ENCODE assay signal across 19 cellular contexts in the genomic region with DNA sequence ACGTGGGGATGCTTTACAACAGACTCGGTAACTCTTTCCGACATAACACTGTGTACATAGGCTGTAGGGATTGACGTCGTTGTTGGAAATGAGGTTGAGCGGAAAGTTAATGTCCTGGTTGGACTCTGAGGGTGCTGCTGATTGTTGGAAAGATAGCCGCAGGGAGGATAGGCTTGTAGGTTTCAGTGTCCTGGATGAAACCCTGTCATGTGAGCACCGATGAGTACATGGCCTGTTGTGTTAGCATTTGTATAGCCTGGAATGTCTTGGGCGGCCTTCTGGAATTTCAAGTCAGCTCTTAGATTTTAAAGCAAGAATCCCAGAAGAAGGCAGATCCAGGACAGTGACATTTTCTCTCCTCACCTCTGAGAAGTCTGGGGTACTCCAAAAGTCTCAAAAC.
A peak's percentile ranks its signal among the peaks of the same experiment; 100 is the strongest.
DNase-seq lines count a peak whose midpoint lies in the region; ATAC-seq and TF ChIP-seq lines count a peak whose summit lies in the region.
"Had no signal": no experiment of that assay in that cellular context is flagged by ENCODE, and none has a peak within 500 bp of the region (broad histone marks: within the 10 kb centered on the region; RNA-seq: fewer than 3 reads in every experiment).

No MANE protein-coding gene starts in this region.

- H3K27me3 ChIP-seq in mesenchymal stem cell (ENCODE audit: control insufficient read depth in 1 of 2, insufficient read depth in 1 of 2, low read length in 2 of 2) = no peaks in the 10 kb centered on the region
- no peaks in the 10 kb centered on the region for H3K27me3 ChIP-seq in upper lobe of right lung
- H3K27me3 ChIP-seq: right atrium auricular region, SJSA1, thyroid gland had no signal

- H3K4me1 ChIP-seq in mesenchymal stem cell (ENCODE audit: control insufficient read depth, insufficient read depth, low read depth, low read length) (peaks cover 1% of the 10 kb centered on the region), upper lobe of right lung (peaks cover 9% of the 10 kb centered on the region)
- H3K4me1 ChIP-seq: SJSA1 had no signal

- no peak overlapping the region for H2BK12ac ChIP-seq in mesenchymal stem cell (ENCODE audit: low read length in 2 of 2)

- no peak overlapping the region for H3K9ac ChIP-seq in mesenchymal stem cell (ENCODE audit: low read length)

- no peak for DNase-seq in activated T-cell treated with anti-CD3 and anti-CD28 coated beads, Interleukin-2, amount 50 U/mL, for 24 hours
- no peak for DNase-seq in activated T-cell treated with anti-CD3 and anti-CD28 coated beads, Interleukin-2, amount 50 U/mL, for 48 hours
- peak; percentile 78 for DNase-seq in mesenchymal stem cell
- DNase-seq in upper lobe of right lung = no peak
- DNase-seq in kidney glomerular epithelial cell (lab: John Stamatoyannopoulos, UW) = no peak
- DNase-seq in NCI-H2196 treated with DMSO at 0.1 percent for 48 hours (lab: John Stamatoyannopoulos, UW; ENCODE audit: unreplicated experiment) = no peak
- no peak for DNase-seq in stimulated activated CD4-positive, alpha-beta T cell treated with anti-CD3 and anti-CD28 coated beads, Interleukin-12 subunit alpha, Interleukin-12 subunit beta, amount 100 ng/mL, for 4 hours
- DNase-seq: 8988T; activated gamma-delta T cell treated with Interleukin-2 at 50 U/mL for 16 hours; GDM1; naive B cell; NCI-H1105 treated with DMSO at 0.1 percent for 48 hours; NCI-H2227 treated with DMSO at 0.1 percent for 48 hours; stimulated activated CD4-positive, alpha-beta T cell treated with anti-CD3 and anti-CD28 coated beads, Interleukin-2, amount 100 ng/mL, for 48 hours; thyroid gland had no signal

- H2BK120ac ChIP-seq in mesenchymal stem cell (ENCODE audit: low read depth, low read length) = no peak overlapping the region

- H3K79me1 ChIP-seq in mesenchymal stem cell (replicated peaks; ENCODE audit: low read length, poor library complexity, severe bottlenecking) = peaks cover 31% of the 10 kb centered on the region

- no peak overlapping the region for H3K4me2 ChIP-seq in mesenchymal stem cell (ENCODE audit: low read length, poor library complexity, severe bottlenecking)

- no peaks in the 10 kb centered on the region for H3K9me3 Mint-ChIP-seq in activated T-cell treated with anti-CD3 and anti-CD28 coated beads, Interleukin-2, amount 50 U/mL, for 24 hours
- H3K9me3 Mint-ChIP-seq in dendritic cell treated with granulocyte-macrophage colony-stimulating factor and Interleukin-4, amounts not matched to agents 40 ng/mL and 50 ng/mL, for 4 days = no peaks in the 10 kb centered on the region
- H3K9me3 Mint-ChIP-seq: naive B cell had no signal

- peaks cover 45% of the 10 kb centered on the region for H3K36me3 Mint-ChIP-seq in activated T-cell treated with anti-CD3 and anti-CD28 coated beads, Interleukin-2, amount 50 U/mL, for 24 hours (ENCODE audit: low read depth)
- H3K36me3 Mint-ChIP-seq in dendritic cell treated with granulocyte-macrophage colony-stimulating factor and Interleukin-4, amounts not matched to agents 40 ng/mL and 50 ng/mL, for 4 days (ENCODE audit: low read depth) = peaks cover 73% of the 10 kb centered on the region

- H3K36me3 ChIP-seq in mesenchymal stem cell (ENCODE audit: control insufficient read depth in 1 of 2, insufficient read depth in 2 of 2, low read depth in 1 of 2, low read length in 2 of 2) (peaks cover 0 to 20% of the 10 kb centered on the region in 2 experiments), upper lobe of right lung (no peaks in the 10 kb centered on the region)
- H3K36me3 ChIP-seq: right atrium auricular region, SJSA1, thyroid gland had no signal

- TF ChIP-seq CTCF in upper lobe of right lung (IDR thresholded peaks at IDR 0.05) = no peak

- H3K4me3 ChIP-seq in mesenchymal stem cell (ENCODE audit: insufficient read depth in 1 of 2, low read depth in 1 of 2, low read length in 2 of 2) (no peak overlapping the region), upper lobe of right lung (no peak overlapping the region)
- H3K4me3 ChIP-seq: right atrium auricular region, SJSA1, thyroid gland had no signal

- H3K27me3 Mint-ChIP-seq in activated T-cell treated with anti-CD3 and anti-CD28 coated beads, Interleukin-2, amount 50 U/mL, for 24 hours = no peaks in the 10 kb centered on the region
- no peaks in the 10 kb centered on the region for H3K27me3 Mint-ChIP-seq in dendritic cell treated with granulocyte-macrophage colony-stimulating factor and Interleukin-4, amounts not matched to agents 40 ng/mL and 50 ng/mL, for 4 days
- H3K27me3 Mint-ChIP-seq: naive B cell had no signal

- no peak overlapping the region for H3K14ac ChIP-seq in mesenchymal stem cell (ENCODE audit: low read length in 2 of 2)

- H3K4me1 Mint-ChIP-seq in activated T-cell treated with anti-CD3 and anti-CD28 coated beads, Interleukin-2, amount 50 U/mL, for 24 hours (ENCODE audit: low read depth) = peaks cover 15% of the 10 kb centered on the region
- peaks cover 30% of the 10 kb centered on the region for H3K4me1 Mint-ChIP-seq in dendritic cell treated with granulocyte-macrophage colony-stimulating factor and Interleukin-4, amounts not matched to agents 40 ng/mL and 50 ng/mL, for 4 days (ENCODE audit: low read depth)

- H3K4me3 Mint-ChIP-seq in activated T-cell treated with anti-CD3 and anti-CD28 coated beads, Interleukin-2, amount 50 U/mL, for 24 hours = no peak overlapping the region
- H3K4me3 Mint-ChIP-seq in dendritic cell treated with granulocyte-macrophage colony-stimulating factor and Interleukin-4, amounts not matched to agents 40 ng/mL and 50 ng/mL, for 4 days = no peak overlapping the region

- no peak overlapping the region for H4K8ac ChIP-seq in mesenchymal stem cell (ENCODE audit: low read length)

- no peak overlapping the region for H2BK5ac ChIP-seq in mesenchymal stem cell (ENCODE audit: low read depth, low read length, poor library complexity, severe bottlenecking)

- H3K9me3 ChIP-seq in mesenchymal stem cell (ENCODE audit: control insufficient read depth, low read length) = no peaks in the 10 kb centered on the region
- H3K9me3 ChIP-seq in upper lobe of right lung = no peaks in the 10 kb centered on the region
- H3K9me3 ChIP-seq: right atrium auricular region, SJSA1, thyroid gland had no signal

- H3K27ac Mint-ChIP-seq in activated T-cell treated with anti-CD3 and anti-CD28 coated beads, Interleukin-2, amount 50 U/mL, for 24 hours = peak overlapping the region; percentile 76
- H3K27ac Mint-ChIP-seq in dendritic cell treated with granulocyte-macrophage colony-stimulating factor and Interleukin-4, amounts not matched to agents 40 ng/mL and 50 ng/mL, for 4 days = peak overlapping the region; percentile 46

- H4K91ac ChIP-seq in mesenchymal stem cell (ENCODE audit: low read length) = no peak overlapping the region

- intact Hi-C loops in dendritic cell treated with granulocyte-macrophage colony-stimulating factor and Interleukin-4, amounts not matched to agents 40 ng/mL and 50 ng/mL, for 4 days (cut with micrococcal nuclease) = loop anchor here (5.0 kb wide), 1 partner anchor 99 kb away; no protein-coding TSS in a partner anchor
- intact Hi-C loops in upper lobe of right lung (cut with DNase I) = no loop called here

- no peak overlapping the region for H2AFZ ChIP-seq in mesenchymal stem cell (ENCODE audit: low read depth, low read length)

- no peak overlapping the region for H3K27ac ChIP-seq in mesenchymal stem cell (ENCODE audit: low read length, poor library complexity, severe bottlenecking)
- no peak overlapping the region for H3K27ac ChIP-seq in upper lobe of right lung
- H3K27ac ChIP-seq: right atrium auricular region, SJSA1 had no signal

- H3K18ac ChIP-seq in mesenchymal stem cell (ENCODE audit: low read depth in 1 of 2, low read length in 2 of 2) = no peak overlapping the region

- ATAC-seq in upper lobe of right lung = peak; percentile 25
- ATAC-seq: left lobe of liver had no signal

- peak overlapping the region in 1 of 2 experiments; percentile 20 for H3K4ac ChIP-seq in mesenchymal stem cell (ENCODE audit: low read depth in 1 of 2, low read length in 2 of 2)

- no peak overlapping the region for H2BK15ac ChIP-seq in mesenchymal stem cell (ENCODE audit: low read depth, poor library complexity, severe bottlenecking)

- 67% methylated on average over 9 of the region's 9 CpGs for WGBS in mesenchymal stem cell

- no peak overlapping the region for H3K23ac ChIP-seq in mesenchymal stem cell (ENCODE audit: low read length in 2 of 2)

- H2AK5ac ChIP-seq in mesenchymal stem cell (ENCODE audit: low read length, severe bottlenecking) = no peak overlapping the region
